10 cellular contexts compared by ENCODE assay signal in genomic region chr22:26674211-26675190, GRCh38. TPM values are rescaled to one million over a fixed set of nuclear protein-coding genes. Genes with fewer than 3 reads are reported as not detected.
DNase-seq lines count a peak whose midpoint lies in the region; ATAC-seq and TF ChIP-seq lines count a peak whose summit lies in the region.
"Had no signal": no experiment of that assay in that cellular context is flagged by ENCODE, and none has a peak within 500 bp of the region (broad histone marks: within the 10 kb centered on the region; RNA-seq: fewer than 3 reads in every experiment).

No MANE protein-coding gene starts in this region.

- in situ Hi-C loops in IMR-90 (cut with MboI; ENCODE audit: low sequenced_read_pairs) (no loop called here), GM13977 (cut with MboI; ENCODE audit: low pct_unique_long_range_greater_than_20kb, low sequenced_read_pairs, unreplicated experiment) (no loop called here)

- H3K4me3 Mint-ChIP-seq in CD8-positive, alpha-beta T cell, result peak overlapping the region; percentile 98

- H2BK20ac ChIP-seq in IMR-90 (ENCODE audit: low read depth, low read length), result no peak overlapping the region; the same call in 1 of the 2 replicates

- no peak overlapping the region for H3K56ac ChIP-seq in IMR-90 (ENCODE audit: extremely low read depth, insufficient read depth, low read length)

- H2AFZ ChIP-seq in IMR-90 (replicated peaks; ENCODE audit: low read length, poor library complexity), result no peak overlapping the region

- CTCF ChIA-PET in CD8-positive, alpha-beta T cell (lab: Charles Lee), result interaction anchor here (0.9 to 2.3 kb wide), 4 partner anchors 10 to 1127 kb away, joined by 3 to 12 read pairs (median 4); partner anchors contain the start of gene MN1
- CTCF ChIA-PET in IMR-90 (lab: Yijun Ruan, JAX), result interaction anchor here (0.6 to 1.5 kb wide), 2 partner anchors 9 to 1138 kb away, joined by 3 to 6 read pairs; no protein-coding TSS in a partner anchor

- no peaks in the 10 kb centered on the region for H3K27me3 Mint-ChIP-seq in CD8-positive, alpha-beta T cell (ENCODE audit: low read depth)

- no peak overlapping the region for H3K9ac ChIP-seq in IMR-90 (ENCODE audit: low read depth, low read length)

- no peak overlapping the region for H2BK5ac ChIP-seq in IMR-90 (ENCODE audit: low read depth, low read length, poor library complexity, severe bottlenecking)

- H3K79me1 ChIP-seq in IMR-90 (ENCODE audit: low read depth in 1 of 2, low read length in 2 of 2), result peaks cover 24 to 49% of the 10 kb centered on the region in 2 experiments

- peak overlapping the region; percentile 60; the same call in 1 of the 2 replicates for H3K23ac ChIP-seq in IMR-90 (ENCODE audit: low read depth, low read length)

- H3K27ac Mint-ChIP-seq in CD8-positive, alpha-beta T cell, result peak overlapping the region; percentile 100
- peak overlapping the region; percentile 96 to 99 for H3K27ac Mint-ChIP-seq in activated naive CD4-positive, alpha-beta T cell treated with anti-CD3 and anti-CD28 coated beads, Interleukin-2, amount 50 U/mL, for 72 hours

- peak overlapping the region in 1 of 2 experiments; percentile 98; a peak in 1 of 4 replicates for H4K8ac ChIP-seq in IMR-90 (ENCODE audit: low read depth in 2 of 2, low read length in 2 of 2)

- ATAC-seq in CD8-positive, alpha-beta T cell, result no peak
- ATAC-seq in IMR-90 (ENCODE audit: low read depth) (no peak), GM18861 (IDR thresholded peaks at IDR 0.05; ENCODE audit: unreplicated experiment) (no peak), sciatic nerve (no peak)
- no peak for ATAC-seq in activated naive CD4-positive, alpha-beta T cell treated with anti-CD3 and anti-CD28 coated beads, Interleukin-2, amount 50 U/mL, for 72 hours

- no peak overlapping the region for H2BK120ac ChIP-seq in IMR-90 (ENCODE audit: low read depth, low read length)

- H3K18ac ChIP-seq in IMR-90 (ENCODE audit: low read depth, low read length), result no peak overlapping the region

- no peak overlapping the region for H2BK15ac ChIP-seq in IMR-90 (ENCODE audit: low read depth, low read length)

- H3K36me3 ChIP-seq in CD8-positive, alpha-beta T cell (ENCODE audit: insufficient read depth, low read length), result no peaks in the 10 kb centered on the region
- H3K36me3 ChIP-seq in IMR-90 (ENCODE audit: control insufficient read depth, insufficient read depth, low read length) (no peaks in the 10 kb centered on the region), muscle layer of duodenum (ENCODE audit: control insufficient read depth in 1 of 2, insufficient read depth in 2 of 2, low read length in 2 of 2) (peaks cover 0 to 7% of the 10 kb centered on the region in 2 donors)

- TF ChIP-seq RAD21 in IMR-90 (IDR thresholded peaks at IDR 0.05; ENCODE audit: low read length), result no peak

- POLR2A ChIA-PET in CD8-positive, alpha-beta T cell (lab: Charles Lee), result interaction anchor here (0.8 to 5.2 kb wide), 4 partner anchors 16 to 192 kb away, joined by 3 to 34 read pairs (median 20); partner anchors contain the start of genes HPS4, MIAT and SRRD
- POLR2A ChIA-PET in IMR-90 (lab: Charles Lee; ENCODE audit: unreplicated experiment), result interaction anchor here (0.6 kb wide), 1 partner anchor 7 kb away, joined by 5 read pairs; no protein-coding TSS in a partner anchor

- peaks cover 23% of the 10 kb centered on the region for H3K9me1 ChIP-seq in IMR-90 (ENCODE audit: insufficient read depth, low read length)

- WGBS in IMR-90 (ENCODE audit: extremely low coverage in 2 of 2, insufficient read length in 1 of 2), 2 experiments, result 74% methylated on average over 2 of the region's 9 CpGs; no CpG with 5 or more reads in 1 of the 2 experiments

- intact Hi-C loops in CD8-positive, alpha-beta T cell (cut with DNase I, micrococcal nuclease), result loop anchor here in 1 of 2 experiments (10.0 kb wide), 2 partner anchors 1230 to 1610 kb away; no protein-coding TSS in a partner anchor
- intact Hi-C loops in IMR-90 (cut with micrococcal nuclease), result loop anchor here (5.0 to 10.0 kb wide), 4 partner anchors 220 to 733 kb away; no protein-coding TSS in a partner anchor
- intact Hi-C loops in sciatic nerve (cut with DNase I), result no loop called here

- no peak for TF ChIP-seq CTCF in CD8-positive, alpha-beta T cell (IDR thresholded peaks at IDR 0.05)
- no peak for TF ChIP-seq CTCF in IMR-90 (conservative IDR thresholded peaks at IDR 0.05; ENCODE audit: low read depth, low read length)
- no peak for TF ChIP-seq CTCF in GM13977 (IDR thresholded peaks at IDR 0.05; ENCODE audit: extremely low read depth, insufficient read depth, missing control alignments)

- peaks cover 30% of the 10 kb centered on the region for H3K36me3 Mint-ChIP-seq in CD8-positive, alpha-beta T cell
- peaks cover 24 to 47% of the 10 kb centered on the region in 2 donors for H3K36me3 Mint-ChIP-seq in activated naive CD4-positive, alpha-beta T cell treated with anti-CD3 and anti-CD28 coated beads, Interleukin-2, amount 50 U/mL, for 72 hours

- no peaks in the 10 kb centered on the region for H3K27me3 ChIP-seq in CD8-positive, alpha-beta T cell (ENCODE audit: insufficient read depth, low read length)
- H3K27me3 ChIP-seq in IMR-90 (ENCODE audit: control insufficient read depth, insufficient read depth, low read length) (no peaks in the 10 kb centered on the region), muscle layer of duodenum (ENCODE audit: low read depth, low read length) (no peaks in the 10 kb centered on the region)

- H3K9me3 ChIP-seq in CD8-positive, alpha-beta T cell (ENCODE audit: low read length), result no peaks in the 10 kb centered on the region
- H3K9me3 ChIP-seq in IMR-90 (ENCODE audit: control insufficient read depth, insufficient read depth, low read length) (no peaks in the 10 kb centered on the region), muscle layer of duodenum (ENCODE audit: control insufficient read depth in 1 of 2, low read length in 2 of 2) (no peaks in the 10 kb centered on the region)

- peak overlapping the region; percentile 28; the same call in 1 of the 2 replicates for H2AK5ac ChIP-seq in IMR-90 (ENCODE audit: low read depth, low read length)

- dilution Hi-C loops in IMR-90 (cut with HindIII; ENCODE audit: low sequenced_read_pairs, unreplicated experiment), result no loop called here

- DNase-seq in CD8-positive, alpha-beta T cell, result peak in 3 of 7 experiments; percentile 31 to 56 (median 31)
- no peak for DNase-seq in IMR-90
- DNase-seq in activated naive CD4-positive, alpha-beta T cell treated with anti-CD3 and anti-CD28 coated beads, Interleukin-2, amount 50 U/mL, for 72 hours (ENCODE audit: low spot score in 2 of 2), result no peak
- no peak for DNase-seq in DMS79 (lab: John Stamatoyannopoulos, UW)
- DNase-seq in GM13977 (ENCODE audit: low spot score), result no peak
- no peak for DNase-seq in sciatic nerve (ENCODE audit: low spot score)

- no peak for TF ChIP-seq POLR2A in IMR-90 (IDR thresholded peaks at IDR 0.05; ENCODE audit: low read depth, low read length)

- no TSS peak for BruUV-seq in IMR-90 (replicated peaks; lab: Mats Ljungman, UMichigan)

- peaks cover 84% of the 10 kb centered on the region for H3K4me1 ChIP-seq in CD8-positive, alpha-beta T cell (ENCODE audit: insufficient read depth, low read length)
- H3K4me1 ChIP-seq in IMR-90 (ENCODE audit: control insufficient read depth, insufficient read depth, low read length), result peaks cover 10% of the 10 kb centered on the region
- H3K4me1 ChIP-seq in muscle layer of duodenum (ENCODE audit: control insufficient read depth in 1 of 2, insufficient read depth in 2 of 2, low read length in 2 of 2), result peaks cover 7 to 30% of the 10 kb centered on the region in 2 donors

- H4K20me1 ChIP-seq in IMR-90 (ENCODE audit: insufficient read depth, low read length), result 0 out of 2 replicates have a peak, but pooled peaks cover 3% of the 10 kb centered on the region

- H3K14ac ChIP-seq in IMR-90 (replicated peaks; ENCODE audit: low read depth, low read length), result peak overlapping the region; percentile 3

- peak overlapping the region; percentile 52 for H2AK9ac ChIP-seq in IMR-90 (replicated peaks; ENCODE audit: low read depth, low read length, poor library complexity)

- peak overlapping the region; percentile 83 for H3K27ac ChIP-seq in CD8-positive, alpha-beta T cell (ENCODE audit: low read depth, low read length)
- H3K27ac ChIP-seq in IMR-90 (ENCODE audit: insufficient read depth, low read length), result no peak overlapping the region
- no peak overlapping the region for H3K27ac ChIP-seq in muscle layer of duodenum (ENCODE audit: low read length)

- H3K4me2 ChIP-seq in IMR-90 (ENCODE audit: low read depth, low read length), result peak overlapping the region; percentile 25; the same call in 1 of the 2 replicates

- no peaks in the 10 kb centered on the region for H3K9me3 Mint-ChIP-seq in CD8-positive, alpha-beta T cell
- no peaks in the 10 kb centered on the region for H3K9me3 Mint-ChIP-seq in activated naive CD4-positive, alpha-beta T cell treated with anti-CD3 and anti-CD28 coated beads, Interleukin-2, amount 50 U/mL, for 72 hours

- peak overlapping the region; percentile 23; the same call in 1 of the 2 replicates for H3K4ac ChIP-seq in IMR-90 (ENCODE audit: low read depth, low read length)

- peaks cover 86% of the 10 kb centered on the region for H3K4me1 Mint-ChIP-seq in CD8-positive, alpha-beta T cell (ENCODE audit: low read depth)

- peak overlapping the region; percentile 79 for H3K4me3 ChIP-seq in CD8-positive, alpha-beta T cell (ENCODE audit: low read depth, low read length)
- H3K4me3 ChIP-seq in IMR-90 (ENCODE audit: insufficient read depth, low read depth, low read length), result no peak overlapping the region
- H3K4me3 ChIP-seq in muscle layer of duodenum (ENCODE audit: low read depth in 1 of 2, low read length in 2 of 2), result peak overlapping the region; percentile 73 to 90

- H4K5ac ChIP-seq in IMR-90 (ENCODE audit: low read depth, low read length), result no peak overlapping the region

- H4K91ac ChIP-seq in IMR-90 (ENCODE audit: insufficient read depth, low read depth, low read length), result no peak overlapping the region

RNA-seq across cellular contexts. Expression of gene MIAT, which starts 17.1 kb away (rescaled TPM):
- 10 to 100 TPM; 80.9 to 81.6 TPM for total RNA-seq in CD8-positive, alpha-beta T cell
- total RNA-seq in IMR-90 (2012; rRNA removed) (0.54 and 1.1 TPM in 2 replicates), sciatic nerve (2.7 TPM)
- polyA plus RNA-seq in IMR-90 (2012; rRNA removed), result 0.29 and 0.65 TPM in 2 replicates
- 0.03 and 0.09 TPM in 2 replicates for polyA plus RNA-seq in IMR-90 (2012; cell fraction: cytosol; rRNA removed)
- 2.9 and 11.6 TPM in 2 replicates for polyA plus RNA-seq in IMR-90 (2012; cell fraction: nucleus; rRNA removed; ENCODE audit: low replicate concordance)
- 100 to 1,000 TPM in 1 of 2 donors, 10 to 100 TPM in 1; 11.4 to 138 TPM for total RNA-seq in activated naive CD4-positive, alpha-beta T cell treated with anti-CD3 and anti-CD28 coated beads, Interleukin-2, amount 50 U/mL, for 72 hours

RNA-seq across cellular contexts. Expression of gene CRYBA4, which starts 52.7 kb away (rescaled TPM):
- total RNA-seq in CD8-positive, alpha-beta T cell, result not detected
- not detected in 2 replicates for total RNA-seq in IMR-90 (2012; rRNA removed)
- polyA plus RNA-seq in IMR-90 (2012; rRNA removed), result not detected in 2 replicates
- not detected in 2 replicates for polyA plus RNA-seq in IMR-90 (2012; cell fraction: cytosol; rRNA removed)
- polyA plus RNA-seq in IMR-90 (2012; cell fraction: nucleus; rRNA removed; ENCODE audit: low replicate concordance), result not detected in 2 replicates
- total RNA-seq in activated naive CD4-positive, alpha-beta T cell treated with anti-CD3 and anti-CD28 coated beads, Interleukin-2, amount 50 U/mL, for 72 hours, result not detected
- not detected for total RNA-seq in sciatic nerve
- total RNA-seq: activated CD8-positive, alpha-beta memory T cell treated with anti-CD3 and anti-CD28 coated beads for 36 hours; myocyte had no signal

RNA-seq across cellular contexts. Expression of gene CRYBB1, which starts 56.7 kb away (rescaled TPM):
- not detected for total RNA-seq in CD8-positive, alpha-beta T cell
- total RNA-seq in IMR-90 (2012; rRNA removed) (not detected in 2 replicates), sciatic nerve (0.76 TPM)
- not detected in 2 replicates for polyA plus RNA-seq in IMR-90 (2012; rRNA removed)
- polyA plus RNA-seq in IMR-90 (2012; cell fraction: cytosol; rRNA removed), result not detected in 2 replicates
- not detected in 2 replicates for polyA plus RNA-seq in IMR-90 (2012; cell fraction: nucleus; rRNA removed; ENCODE audit: low replicate concordance)
- not detected for total RNA-seq in activated naive CD4-positive, alpha-beta T cell treated with anti-CD3 and anti-CD28 coated beads, Interleukin-2, amount 50 U/mL, for 72 hours
- total RNA-seq: activated CD8-positive, alpha-beta memory T cell treated with anti-CD3 and anti-CD28 coated beads for 36 hours; myocyte had no signal
